1 cellular context compared by ENCODE assay signal in the genomic region with DNA sequence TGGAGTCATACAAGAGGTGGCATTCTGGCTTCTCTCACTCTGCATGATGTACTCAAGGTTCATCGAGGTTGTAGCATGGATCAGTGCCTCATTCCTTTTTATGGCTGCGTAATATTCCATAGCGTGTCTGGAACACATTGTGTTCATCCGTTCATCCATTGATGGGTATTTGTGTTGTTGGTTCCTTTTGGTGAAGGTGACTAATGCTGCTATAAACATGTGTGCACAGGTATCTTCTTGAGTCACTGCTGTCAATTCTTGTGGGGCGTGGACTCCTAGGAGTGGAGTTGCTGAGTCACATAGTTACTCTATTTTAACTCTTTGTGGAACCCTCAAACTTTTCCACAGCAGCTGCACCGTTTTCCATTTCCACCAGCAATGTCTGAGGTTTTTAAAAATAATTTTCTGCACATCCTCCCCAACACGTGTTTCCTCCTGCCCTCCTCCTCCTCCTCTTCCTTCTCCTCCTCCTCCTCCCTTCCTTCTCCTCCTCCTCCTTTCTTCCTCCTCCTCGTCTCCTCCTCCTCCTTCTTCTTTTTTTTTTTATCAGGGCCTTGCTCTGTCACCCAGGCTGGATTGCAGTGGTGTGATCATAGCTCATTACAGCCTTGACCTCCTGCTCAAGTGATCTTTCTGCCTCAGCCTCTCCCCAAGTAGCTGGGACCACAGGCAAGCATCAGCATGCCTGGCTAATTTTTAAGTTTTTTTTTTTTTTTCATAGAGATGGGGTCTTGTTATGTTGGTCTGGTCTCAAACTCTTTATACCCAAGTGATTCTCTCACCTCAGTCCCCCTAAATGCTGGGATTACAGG.
TF ChIP-seq lines count a peak whose summit lies in the region.

No MANE protein-coding gene starts in this region.

TF ChIP-seq in K562, 482 proteins besides CTCF, POLR2A, EP300 and RAD21 (continued from another document and continues in another):
- TF ChIP-seq, protein P1, sequence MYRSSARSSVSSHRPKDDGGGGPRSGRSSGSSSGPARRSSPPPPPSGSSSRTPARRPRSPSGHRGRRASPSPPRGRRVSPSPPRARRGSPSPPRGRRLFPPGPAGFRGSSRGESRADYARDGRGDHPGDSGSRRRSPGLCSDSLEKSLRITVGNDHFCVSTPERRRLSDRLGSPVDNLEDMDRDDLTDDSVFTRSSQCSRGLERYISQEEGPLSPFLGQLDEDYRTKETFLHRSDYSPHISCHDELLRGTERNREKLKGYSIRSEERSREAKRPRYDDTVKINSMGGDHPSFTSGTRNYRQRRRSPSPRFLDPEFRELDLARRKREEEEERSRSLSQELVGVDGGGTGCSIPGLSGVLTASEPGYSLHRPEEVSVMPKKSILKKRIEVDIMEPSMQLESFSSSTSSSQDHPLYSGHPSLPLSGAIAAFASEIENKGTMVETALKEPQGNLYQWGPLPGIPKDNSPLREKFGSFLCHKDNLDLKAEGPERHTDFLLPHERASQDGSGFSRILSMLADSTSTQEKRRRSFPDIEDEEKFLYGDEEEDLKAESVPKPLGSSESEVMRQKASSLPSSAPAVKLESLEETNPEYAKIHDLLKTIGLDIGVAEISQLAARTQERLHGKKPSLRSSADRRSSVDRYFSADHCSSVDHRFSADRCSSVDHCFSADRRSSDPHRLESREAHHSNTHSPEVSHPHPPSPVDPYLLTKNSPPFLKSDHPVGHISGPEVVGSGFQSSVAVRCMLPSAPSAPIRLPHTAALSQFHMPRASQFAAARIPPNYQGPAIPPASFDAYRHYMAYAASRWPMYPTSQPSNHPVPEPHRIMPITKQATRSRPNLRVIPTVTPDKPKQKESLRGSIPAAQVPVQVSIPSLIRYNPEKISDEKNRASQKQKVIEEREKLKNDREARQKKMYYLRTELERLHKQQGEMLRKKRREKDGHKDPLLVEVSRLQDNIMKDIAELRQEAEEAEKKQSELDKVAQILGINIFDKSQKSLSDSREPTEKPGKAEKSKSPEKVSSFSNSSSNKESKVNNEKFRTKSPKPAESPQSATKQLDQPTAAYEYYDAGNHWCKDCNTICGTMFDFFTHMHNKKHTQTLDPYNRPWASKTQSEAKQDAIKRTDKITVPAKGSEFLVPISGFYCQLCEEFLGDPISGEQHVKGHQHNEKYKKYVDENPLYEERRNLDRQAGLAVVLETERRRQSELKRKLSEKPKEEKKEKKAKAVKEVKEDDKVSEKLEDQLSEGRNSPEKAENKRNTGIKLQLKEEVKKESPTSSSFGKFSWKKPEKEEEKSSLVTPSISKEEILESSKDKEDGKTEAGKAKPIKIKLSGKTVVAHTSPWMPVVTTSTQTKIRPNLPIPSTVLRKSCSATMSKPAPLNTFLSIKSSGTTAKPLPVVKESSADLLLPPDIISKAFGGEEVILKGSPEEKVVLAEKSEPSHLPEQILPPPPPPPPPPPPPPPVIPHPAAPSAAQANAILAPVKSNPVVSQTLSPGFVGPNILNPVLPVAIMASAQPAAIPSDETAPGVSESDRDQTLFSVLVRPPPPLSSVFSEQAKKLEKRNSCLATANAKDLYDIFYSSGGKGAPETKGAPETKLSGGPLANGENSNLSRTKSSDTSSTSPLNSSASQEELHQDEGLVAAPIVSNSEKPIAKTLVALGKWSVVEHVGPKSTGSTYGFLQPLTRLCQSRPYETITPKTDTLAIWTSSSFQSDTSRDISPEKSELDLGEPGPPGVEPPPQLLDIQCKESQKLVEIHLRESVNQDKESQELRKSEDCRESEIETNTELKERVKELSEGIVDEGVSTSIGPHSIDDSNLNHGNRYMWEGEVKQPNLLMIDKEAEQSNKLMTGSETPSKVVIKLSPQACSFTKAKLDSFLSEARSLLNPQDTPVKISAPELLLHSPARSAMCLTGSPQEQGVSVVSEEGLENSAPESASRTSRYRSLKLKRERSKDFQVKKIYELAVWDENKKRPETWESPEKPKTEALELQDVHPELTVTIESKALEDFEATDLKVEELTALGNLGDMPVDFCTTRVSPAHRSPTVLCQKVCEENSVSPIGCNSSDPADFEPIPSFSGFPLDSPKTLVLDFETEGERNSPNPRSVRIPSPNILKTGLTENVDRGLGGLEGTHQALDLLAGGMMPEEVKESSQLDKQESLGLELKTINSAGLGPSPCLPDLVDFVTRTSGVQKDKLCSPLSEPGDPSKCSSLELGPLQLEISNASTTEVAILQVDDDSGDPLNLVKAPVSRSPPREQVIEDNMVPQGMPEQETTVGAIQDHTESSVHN (IDR thresholded peaks at IDR 0.05; ENCODE audit: borderline replicate concordance in 1 of 2, low read depth in 1 of 2) = 0 out of 4 replicates have a peak, but pooled peaks of 1 of the 2 experiments have one; percentile 49
- no peak for TF ChIP-seq MBD2 (IDR thresholded peaks at IDR 0.05; ENCODE audit: borderline replicate concordance, low read depth)
- 0 out of 2 replicates have a peak, but pooled peaks have one; percentile 70 for TF ChIP-seq TOE1 (IDR thresholded peaks at IDR 0.05; ENCODE audit: borderline replicate concordance)
- TF ChIP-seq TOE1 (CRISPR knock-in tag; IDR thresholded peaks at IDR 0.05; ENCODE audit: borderline replicate concordance, low read depth) = no peak
- TF ChIP-seq, protein P2, sequence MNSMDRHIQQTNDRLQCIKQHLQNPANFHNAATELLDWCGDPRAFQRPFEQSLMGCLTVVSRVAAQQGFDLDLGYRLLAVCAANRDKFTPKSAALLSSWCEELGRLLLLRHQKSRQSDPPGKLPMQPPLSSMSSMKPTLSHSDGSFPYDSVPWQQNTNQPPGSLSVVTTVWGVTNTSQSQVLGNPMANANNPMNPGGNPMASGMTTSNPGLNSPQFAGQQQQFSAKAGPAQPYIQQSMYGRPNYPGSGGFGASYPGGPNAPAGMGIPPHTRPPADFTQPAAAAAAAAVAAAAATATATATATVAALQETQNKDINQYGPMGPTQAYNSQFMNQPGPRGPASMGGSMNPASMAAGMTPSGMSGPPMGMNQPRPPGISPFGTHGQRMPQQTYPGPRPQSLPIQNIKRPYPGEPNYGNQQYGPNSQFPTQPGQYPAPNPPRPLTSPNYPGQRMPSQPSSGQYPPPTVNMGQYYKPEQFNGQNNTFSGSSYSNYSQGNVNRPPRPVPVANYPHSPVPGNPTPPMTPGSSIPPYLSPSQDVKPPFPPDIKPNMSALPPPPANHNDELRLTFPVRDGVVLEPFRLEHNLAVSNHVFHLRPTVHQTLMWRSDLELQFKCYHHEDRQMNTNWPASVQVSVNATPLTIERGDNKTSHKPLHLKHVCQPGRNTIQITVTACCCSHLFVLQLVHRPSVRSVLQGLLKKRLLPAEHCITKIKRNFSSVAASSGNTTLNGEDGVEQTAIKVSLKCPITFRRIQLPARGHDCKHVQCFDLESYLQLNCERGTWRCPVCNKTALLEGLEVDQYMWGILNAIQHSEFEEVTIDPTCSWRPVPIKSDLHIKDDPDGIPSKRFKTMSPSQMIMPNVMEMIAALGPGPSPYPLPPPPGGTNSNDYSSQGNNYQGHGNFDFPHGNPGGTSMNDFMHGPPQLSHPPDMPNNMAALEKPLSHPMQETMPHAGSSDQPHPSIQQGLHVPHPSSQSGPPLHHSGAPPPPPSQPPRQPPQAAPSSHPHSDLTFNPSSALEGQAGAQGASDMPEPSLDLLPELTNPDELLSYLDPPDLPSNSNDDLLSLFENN (IDR thresholded peaks at IDR 0.05; ENCODE audit: low read depth in 2 of 2, low read length in 2 of 2) = no peak
- no peak for TF ChIP-seq ZNF561 (CRISPR knock-in tag; conservative IDR thresholded peaks at IDR 0.05)
- no peak for TF ChIP-seq ZC3H8 (IDR thresholded peaks at IDR 0.05)
- no peak for TF ChIP-seq PTTG1 (tag; IDR thresholded peaks at IDR 0.05; ENCODE audit: low read depth)
- TF ChIP-seq MTA2 (IDR thresholded peaks at IDR 0.05; ENCODE audit: low read depth) = peak; percentile 26
- peak; percentile 87 for TF ChIP-seq MAFG (tag; conservative IDR thresholded peaks at IDR 0.05)
- peak; percentile 93 for TF ChIP-seq ZNF263 (CRISPR knock-in tag; IDR thresholded peaks at IDR 0.05; ENCODE audit: borderline replicate concordance)
- no peak for TF ChIP-seq GATA2 (CRISPR knock-in tag; IDR thresholded peaks at IDR 0.05)
- no peak for TF ChIP-seq HDGF (IDR thresholded peaks at IDR 0.05)
- TF ChIP-seq BMI1 (IDR thresholded peaks at IDR 0.05; ENCODE audit: low read length) = no peak
- TF ChIP-seq, protein P3, sequence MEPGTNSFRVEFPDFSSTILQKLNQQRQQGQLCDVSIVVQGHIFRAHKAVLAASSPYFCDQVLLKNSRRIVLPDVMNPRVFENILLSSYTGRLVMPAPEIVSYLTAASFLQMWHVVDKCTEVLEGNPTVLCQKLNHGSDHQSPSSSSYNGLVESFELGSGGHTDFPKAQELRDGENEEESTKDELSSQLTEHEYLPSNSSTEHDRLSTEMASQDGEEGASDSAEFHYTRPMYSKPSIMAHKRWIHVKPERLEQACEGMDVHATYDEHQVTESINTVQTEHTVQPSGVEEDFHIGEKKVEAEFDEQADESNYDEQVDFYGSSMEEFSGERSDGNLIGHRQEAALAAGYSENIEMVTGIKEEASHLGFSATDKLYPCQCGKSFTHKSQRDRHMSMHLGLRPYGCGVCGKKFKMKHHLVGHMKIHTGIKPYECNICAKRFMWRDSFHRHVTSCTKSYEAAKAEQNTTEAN (CRISPR knock-in tag; IDR thresholded peaks at IDR 0.05) = no peak
- TF ChIP-seq, protein P4, sequence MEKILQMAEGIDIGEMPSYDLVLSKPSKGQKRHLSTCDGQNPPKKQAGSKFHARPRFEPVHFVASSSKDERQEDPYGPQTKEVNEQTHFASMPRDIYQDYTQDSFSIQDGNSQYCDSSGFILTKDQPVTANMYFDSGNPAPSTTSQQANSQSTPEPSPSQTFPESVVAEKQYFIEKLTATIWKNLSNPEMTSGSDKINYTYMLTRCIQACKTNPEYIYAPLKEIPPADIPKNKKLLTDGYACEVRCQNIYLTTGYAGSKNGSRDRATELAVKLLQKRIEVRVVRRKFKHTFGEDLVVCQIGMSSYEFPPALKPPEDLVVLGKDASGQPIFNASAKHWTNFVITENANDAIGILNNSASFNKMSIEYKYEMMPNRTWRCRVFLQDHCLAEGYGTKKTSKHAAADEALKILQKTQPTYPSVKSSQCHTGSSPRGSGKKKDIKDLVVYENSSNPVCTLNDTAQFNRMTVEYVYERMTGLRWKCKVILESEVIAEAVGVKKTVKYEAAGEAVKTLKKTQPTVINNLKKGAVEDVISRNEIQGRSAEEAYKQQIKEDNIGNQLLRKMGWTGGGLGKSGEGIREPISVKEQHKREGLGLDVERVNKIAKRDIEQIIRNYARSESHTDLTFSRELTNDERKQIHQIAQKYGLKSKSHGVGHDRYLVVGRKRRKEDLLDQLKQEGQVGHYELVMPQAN (IDR thresholded peaks at IDR 0.05; ENCODE audit: borderline replicate concordance) = 0 out of 2 replicates have a peak, but pooled peaks have one; percentile 23
- TF ChIP-seq CBX5 (IDR thresholded peaks at IDR 0.05; ENCODE audit: borderline replicate concordance, low read depth) = no peak
- no peak for TF ChIP-seq ZNF41 (CRISPR knock-in tag; conservative IDR thresholded peaks at IDR 0.05)
- no peak for TF ChIP-seq TEAD4 (IDR thresholded peaks at IDR 0.05; ENCODE audit: low read length)
- TF ChIP-seq TEAD4 (CRISPR knock-in tag; IDR thresholded peaks at IDR 0.05; ENCODE audit: borderline replicate concordance) = no peak
- 0 out of 2 replicates have a peak, but pooled peaks have one; percentile 37 for TF ChIP-seq LEF1 (IDR thresholded peaks at IDR 0.05)
- TF ChIP-seq CCNT2 (IDR thresholded peaks at IDR 0.05; ENCODE audit: borderline replicate concordance, extremely low read depth, insufficient read length, low read depth, low read length) = no peak
- no peak for TF ChIP-seq SRSF7 (optimal IDR thresholded peaks at IDR 0.05; ENCODE audit: low read depth, low read length)
- peak; percentile 100 for TF ChIP-seq ZNF146 (CRISPR knock-in tag; IDR thresholded peaks at IDR 0.05; ENCODE audit: unreplicated experiment)
- TF ChIP-seq ZNF282 (CRISPR knock-in tag; IDR thresholded peaks at IDR 0.05) = no peak
- TF ChIP-seq ZEB2 (IDR thresholded peaks at IDR 0.05) = peak; percentile 88
- TF ChIP-seq ZSCAN29 (IDR thresholded peaks at IDR 0.05) = no peak
- TF ChIP-seq ZNF644 (tag; IDR thresholded peaks at IDR 0.05; ENCODE audit: low read depth) = no peak
- TF ChIP-seq RBM25 (IDR thresholded peaks at IDR 0.05; ENCODE audit: low read depth, low read length, severe bottlenecking) = peak; percentile 79
- TF ChIP-seq ATF1 (CRISPR knock-in tag; IDR thresholded peaks at IDR 0.05) = no peak
- TF ChIP-seq ATF1 (tag; IDR thresholded peaks at IDR 0.05) = 0 out of 2 replicates have a peak, but pooled peaks have one; percentile 31
- TF ChIP-seq, protein P5, sequence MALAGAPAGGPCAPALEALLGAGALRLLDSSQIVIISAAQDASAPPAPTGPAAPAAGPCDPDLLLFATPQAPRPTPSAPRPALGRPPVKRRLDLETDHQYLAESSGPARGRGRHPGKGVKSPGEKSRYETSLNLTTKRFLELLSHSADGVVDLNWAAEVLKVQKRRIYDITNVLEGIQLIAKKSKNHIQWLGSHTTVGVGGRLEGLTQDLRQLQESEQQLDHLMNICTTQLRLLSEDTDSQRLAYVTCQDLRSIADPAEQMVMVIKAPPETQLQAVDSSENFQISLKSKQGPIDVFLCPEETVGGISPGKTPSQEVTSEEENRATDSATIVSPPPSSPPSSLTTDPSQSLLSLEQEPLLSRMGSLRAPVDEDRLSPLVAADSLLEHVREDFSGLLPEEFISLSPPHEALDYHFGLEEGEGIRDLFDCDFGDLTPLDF (CRISPR knock-in tag; IDR thresholded peaks at IDR 0.05) = no peak
- 0 out of 2 replicates have a peak, but pooled peaks have one; percentile 29 for TF ChIP-seq ZFX (CRISPR knock-in tag; IDR thresholded peaks at IDR 0.05)
- no peak for TF ChIP-seq CBX1 (IDR thresholded peaks at IDR 0.05; ENCODE audit: low read depth)
- no peak for TF ChIP-seq CEBPB (tag; IDR thresholded peaks at IDR 0.05)
- TF ChIP-seq DACH1 (IDR thresholded peaks at IDR 0.05; ENCODE audit: partially characterized antibody) = no peak
- TF ChIP-seq LARP7 (IDR thresholded peaks at IDR 0.05) = 0 out of 2 replicates have a peak, but pooled peaks have one; percentile 57
- TF ChIP-seq ARID1B (IDR thresholded peaks at IDR 0.05) = peak; percentile 68
- no peak for TF ChIP-seq PPARD (CRISPR knock-in tag; IDR thresholded peaks at IDR 0.05)
- TF ChIP-seq TRIM24 (IDR thresholded peaks at IDR 0.05) = no peak
- no peak for TF ChIP-seq ZNF133 (CRISPR knock-in tag; IDR thresholded peaks at IDR 0.05)
- TF ChIP-seq HDAC8 (tag; IDR thresholded peaks at IDR 0.05) = no peak
- TF ChIP-seq ZNF384 (IDR thresholded peaks at IDR 0.05; ENCODE audit: low read depth, low read length) = peak; percentile 81
